ENCODE assay signal across 15 cellular contexts in genomic region chr14:66121859-66122258, GRCh38.
DNase-seq lines count a peak whose midpoint lies in the region; ATAC-seq, FAIRE-seq and TF ChIP-seq lines count a peak whose summit lies in the region.
"Had no signal": no experiment of that assay in that cellular context is flagged by ENCODE, and none has a peak within 500 bp of the region (broad histone marks: within the 10 kb centered on the region; RNA-seq: fewer than 3 reads in every experiment).

No MANE protein-coding gene starts in this region.

- peak; percentile 24; the same call in 1 of the 2 replicates for TF ChIP-seq RAD21 in SK-N-SH (IDR thresholded peaks at IDR 0.05; ENCODE audit: low read length)

- no peak overlapping the region for H3K4me2 ChIP-seq in SK-N-SH
- no peak overlapping the region for H3K4me2 ChIP-seq in Loucy (ENCODE audit: low read depth, low read length, poor library complexity, severe bottlenecking)
- H3K4me2 ChIP-seq: A549, KMS-11 had no signal

- FAIRE-seq in GM12892 (lab: Jason Lieb, UNC): no peak
- FAIRE-seq: A549, HepG2 had no signal

- no peak for ATAC-seq in SK-N-SH treated with all-trans-retinoic acid at 6 μM for 48 hours
- no peak for ATAC-seq in GM18520 (IDR thresholded peaks at IDR 0.05; ENCODE audit: unreplicated experiment)
- no peak for ATAC-seq in mucosa of descending colon
- ATAC-seq in GM18870 (IDR thresholded peaks at IDR 0.05; ENCODE audit: unreplicated experiment): no peak
- ATAC-seq: A549, HepG2 had no signal

- H4K20me1 ChIP-seq in SK-N-SH (ENCODE audit: insufficient read depth) (no peaks in the 10 kb centered on the region), Loucy (ENCODE audit: insufficient read depth, low read length, poor library complexity, severe bottlenecking) (no peaks in the 10 kb centered on the region)

- H3K9ac ChIP-seq in SK-N-SH (no peak overlapping the region), Loucy (ENCODE audit: low read depth, low read length, poor library complexity, severe bottlenecking) (no peak overlapping the region)
- H3K9ac ChIP-seq: KMS-11 had no signal

- no peaks in the 10 kb centered on the region for H3K79me2 ChIP-seq in SK-N-SH (ENCODE audit: insufficient read depth)
- H3K79me2 ChIP-seq in Loucy (ENCODE audit: insufficient read depth, low read length): no peaks in the 10 kb centered on the region

- intact Hi-C loops in mucosa of descending colon (cut with DNase I, micrococcal nuclease): no loop called here

- CTCF ChIA-PET in SK-N-SH (lab: Yijun Ruan, JAX): interaction anchor here (1.0 kb wide), 1 partner anchor 10 kb away, joined by 3 read pairs; no protein-coding TSS in a partner anchor

- H3K9me3 ChIP-seq in SK-N-SH (no peaks in the 10 kb centered on the region), Loucy (ENCODE audit: insufficient read depth, low read depth, low read length) (no peaks in the 10 kb centered on the region), WERI-Rb-1 (ENCODE audit: severe bottlenecking) (no peaks in the 10 kb centered on the region), mucosa of descending colon (no peaks in the 10 kb centered on the region)
- H3K9me3 ChIP-seq: A549 had no signal

- TF ChIP-seq POLR2A in GM12892 (IDR thresholded peaks at IDR 0.05; ENCODE audit: low read depth, low read length): no peak

- H3F3A ChIP-seq in SK-N-SH (replicated peaks; ENCODE audit: insufficient read depth) (no peaks in the 10 kb centered on the region), Loucy (ENCODE audit: low read depth) (no peaks in the 10 kb centered on the region)

- H3K36me3 ChIP-seq in SK-N-SH (replicated peaks in 1 of 2; ENCODE audit: control insufficient read depth in 1 of 2, insufficient read depth in 2 of 2, low read length in 1 of 2) (no peaks in the 10 kb centered on the region), Loucy (ENCODE audit: insufficient read depth, low read length) (no peaks in the 10 kb centered on the region), WERI-Rb-1 (no peaks in the 10 kb centered on the region), mucosa of descending colon (ENCODE audit: low read depth) (no peaks in the 10 kb centered on the region)

- H3K4me3 ChIP-seq in SK-N-SH (ENCODE audit: low read depth in 2 of 2, low read length in 1 of 2) (no peak overlapping the region), Loucy (ENCODE audit: low read length, poor library complexity, severe bottlenecking) (no peak overlapping the region), WERI-Rb-1 (ENCODE audit: low read depth, low read length) (no peak overlapping the region), mucosa of descending colon (no peak overlapping the region)
- H3K4me3 ChIP-seq: A549 had no signal

- no peaks in the 10 kb centered on the region for H3K9me2 ChIP-seq in SK-N-SH
- no peaks in the 10 kb centered on the region for H3K9me2 ChIP-seq in Loucy (replicated peaks; ENCODE audit: low read depth, low read length)

- POLR2A ChIA-PET in SK-N-SH (lab: Yijun Ruan, JAX): no interaction called here

- no peaks in the 10 kb centered on the region for H3K27me3 ChIP-seq in SK-N-SH (ENCODE audit: insufficient read depth)
- no peaks in the 10 kb centered on the region for H3K27me3 ChIP-seq in Loucy (ENCODE audit: insufficient read depth, low read length, poor library complexity, severe bottlenecking)
- no peaks in the 10 kb centered on the region for H3K27me3 ChIP-seq in WERI-Rb-1 (ENCODE audit: insufficient read depth, low read depth, severe bottlenecking)

- TF ChIP-seq CTCF in SK-N-SH (IDR thresholded peaks at IDR 0.05) (no peak), Loucy (conservative IDR thresholded peaks at IDR 0.05; ENCODE audit: low read length) (peak; percentile 25; the same call in 1 of the 2 replicates), WERI-Rb-1 (IDR thresholded peaks at IDR 0.05; ENCODE audit: low read depth, low read length) (peak; percentile 74), mucosa of descending colon (IDR thresholded peaks at IDR 0.05) (no peak)

- 23% methylated on average over 3 of the region's 3 CpGs for WGBS in SK-N-SH (ENCODE audit: low lambda C conversion rate)

- no peak for DNase-seq in SK-N-SH
- DNase-seq in WERI-Rb-1: peak; percentile 37
- DNase-seq in mucosa of descending colon: no peak
- no peak for DNase-seq in GM12892 (ENCODE audit: insufficient read length)
- DNase-seq: C1 segment of cervical spinal cord, NCI-H1930, SHP77 treated with DMSO at 0.1 percent for 48 hours, T-helper 2 cell had no signal

- no peaks in the 10 kb centered on the region; a peak in 1 of 4 replicates for H3K4me1 ChIP-seq in SK-N-SH (ENCODE audit: control insufficient read depth in 1 of 2, insufficient read depth in 2 of 2, low read depth in 1 of 2, low read length in 1 of 2)
- no peaks in the 10 kb centered on the region for H3K4me1 ChIP-seq in Loucy (ENCODE audit: insufficient read depth, low read length, poor library complexity, severe bottlenecking)
- no peaks in the 10 kb centered on the region for H3K4me1 ChIP-seq in mucosa of descending colon (ENCODE audit: low read depth)

- no peak overlapping the region for H2AFZ ChIP-seq in SK-N-SH (ENCODE audit: low read depth)
- no peak overlapping the region for H2AFZ ChIP-seq in Loucy (ENCODE audit: low read length)

- no peak overlapping the region for H3K27ac ChIP-seq in SK-N-SH (ENCODE audit: low read depth in 2 of 2, low read length in 1 of 2)
- no peak overlapping the region for H3K27ac ChIP-seq in WERI-Rb-1
- H3K27ac ChIP-seq: A549, KMS-11 had no signal

- no peak for TF ChIP-seq EP300 in SK-N-SH (IDR thresholded peaks at IDR 0.05; ENCODE audit: borderline replicate concordance in 1 of 2, low read depth in 1 of 2, low read length in 1 of 2)

TF ChIP-seq in SK-N-SH, 30 proteins besides CTCF, POLR2A, EP300 and RAD21 (continues in another document):
- TF ChIP-seq USF1 (IDR thresholded peaks at IDR 0.05; ENCODE audit: borderline replicate concordance, low read depth) (no peak), FOXJ3 (CRISPR knock-in tag; IDR thresholded peaks at IDR 0.05) (no peak), SMC3 (IDR thresholded peaks at IDR 0.05; ENCODE audit: low read depth, low read length) (no peak), CHD2 (IDR thresholded peaks at IDR 0.05; ENCODE audit: low read length, partially characterized antibody) (no peak), TCF12 (IDR thresholded peaks at IDR 0.05) (no peak), GABPA (IDR thresholded peaks at IDR 0.05; ENCODE audit: low read depth) (no peak), MAX (IDR thresholded peaks at IDR 0.05; ENCODE audit: low read depth) (no peak), RCOR1 (IDR thresholded peaks at IDR 0.05; ENCODE audit: low read length) (no peak)

TF ChIP-seq in SK-N-SH treated with all-trans-retinoic acid at 6 μM for 48 hours, 23 proteins besides CTCF, POLR2A, EP300 and RAD21:
- no peak for TF ChIP-seq ISL1 (CRISPR knock-in tag; IDR thresholded peaks at IDR 0.05)
TF ChIP-seq in SK-N-SH treated with all-trans-retinoic acid at 6 μM for 48 hours: peak in this region for 0.

Comparison
In these comparisons a context has a peak if more than half of its experiments do, and no peak if none do; other contexts are left out.
1. CTCF ChIP-seq: peak in Loucy (single experiment) and WERI-Rb-1 (single experiment); none in SK-N-SH (single experiment) and mucosa of descending colon (single experiment).